ENCODE assay signal across 10 cellular contexts in genomic region chr6:39433630-39434029, GRCh38.
"Had no signal": no experiment of that assay in that cellular context is flagged by ENCODE, and none has a peak within 500 bp of the region (broad histone marks: within the 10 kb centered on the region; RNA-seq: fewer than 3 reads in every experiment).

No MANE protein-coding gene starts in this region.

- DNase-seq: GM23248, GOT3, H7, HFFc6, IMR-90, KG1 had no signal

- H3K36me3 ChIP-seq: HAP-1 had no signal

- FAIRE-seq: HTR-8/SVneo, K562 had no signal

- H3K4me3 ChIP-seq: GM23248, HAP-1, K562 had no signal

- H3K9me3 ChIP-seq: HAP-1 had no signal

- ATAC-seq: HCT116, K562 had no signal

- H3K4me1 ChIP-seq: HAP-1 had no signal
